Comparison of ENCODE assay signal across 12 cellular contexts in the genomic region with DNA sequence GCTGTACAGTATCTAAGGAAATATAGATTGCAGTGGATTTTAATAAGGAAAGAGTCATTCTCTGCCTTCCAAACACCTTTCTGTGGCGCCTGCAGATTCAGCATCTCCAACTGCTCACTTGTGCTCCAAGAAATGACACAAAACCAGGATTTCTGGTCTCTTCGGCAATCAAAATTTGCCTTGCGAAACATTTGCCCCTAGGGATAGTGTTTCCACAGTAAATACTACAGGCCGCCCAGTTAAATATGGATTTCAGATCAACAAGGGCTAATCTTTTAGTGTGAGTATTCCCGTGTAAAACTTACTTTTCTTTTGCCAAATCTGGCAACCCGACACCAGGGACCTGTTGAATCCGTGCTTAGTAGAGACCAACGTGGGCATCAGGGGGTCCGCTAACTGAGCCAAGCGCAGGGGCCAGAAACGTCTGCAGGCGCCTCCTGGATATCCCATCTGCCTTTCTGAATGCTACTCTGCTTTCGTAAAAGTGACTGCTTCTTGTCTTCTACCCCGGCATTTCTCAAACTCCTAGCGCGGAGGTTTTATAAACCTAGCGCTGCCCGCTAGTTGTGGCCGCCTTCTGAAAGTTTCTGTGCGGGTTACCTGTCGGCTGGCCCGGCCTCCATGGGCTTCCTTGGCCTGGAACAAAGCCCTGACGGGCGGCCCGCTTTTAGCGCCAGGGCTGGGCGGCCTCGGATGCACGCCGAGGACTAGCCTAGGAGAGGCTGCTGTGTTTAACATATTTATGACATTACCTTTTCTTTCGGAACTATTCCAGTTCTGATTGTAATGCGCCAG. TPM values are rescaled to one million over a fixed set of nuclear protein-coding genes. Genes with fewer than 3 reads are reported as not detected.
DNase-seq lines count a peak whose midpoint lies in the region; ATAC-seq and TF ChIP-seq lines count a peak whose summit lies in the region.
"Had no signal": no experiment of that assay in that cellular context is flagged by ENCODE, and none has a peak within 500 bp of the region (broad histone marks: within the 10 kb centered on the region; RNA-seq: fewer than 3 reads in every experiment).

No MANE protein-coding gene starts in this region.

- no peaks in the 10 kb centered on the region for H3K9me3 Mint-ChIP-seq in activated T-cell treated with anti-CD3 and anti-CD28 coated beads, Interleukin-2, amount 50 U/mL, for 4 hours

- peak overlapping the region; percentile 94 for H3K4me2 ChIP-seq in mammary epithelial cell (ENCODE audit: insufficient read depth, low read depth, low read length)
- H3K4me2 ChIP-seq: BLaER1 had no signal

- H4K20me1 ChIP-seq in mammary epithelial cell (ENCODE audit: insufficient read depth, low read length) = no peaks in the 10 kb centered on the region
- H4K20me1 ChIP-seq: BLaER1 had no signal

- ATAC-seq in activated T-cell treated with anti-CD3 and anti-CD28 coated beads, Interleukin-2, amount 50 U/mL, for 4 hours = no peak
- ATAC-seq: SK-N-SH treated with all-trans-retinoic acid at 6 μM for 48 hours had no signal

- H3K27me3 ChIP-seq in mammary epithelial cell (ENCODE audit: insufficient read depth, low read length) (no peaks in the 10 kb centered on the region), transverse colon (peaks cover 57% of the 10 kb centered on the region), Peyer's patch (peaks cover 0 to 14% of the 10 kb centered on the region in 2 donors)

- no peak overlapping the region for H3K9ac ChIP-seq in mammary epithelial cell (ENCODE audit: insufficient read depth, low read length)
- H3K9ac ChIP-seq: BLaER1 had no signal

- H3K4me1 Mint-ChIP-seq in activated T-cell treated with anti-CD3 and anti-CD28 coated beads, Interleukin-2, amount 50 U/mL, for 4 hours (ENCODE audit: low read depth) = peaks cover 23% of the 10 kb centered on the region

- H3K27ac ChIP-seq in mammary epithelial cell (ENCODE audit: insufficient read depth, low read depth, low read length) (no peak overlapping the region), mesodermal cell (ENCODE audit: low read depth, low read length, severe bottlenecking) (no peak overlapping the region), transverse colon (peak overlapping the region in 1 of 4 donors; percentile 11), Peyer's patch (no peak overlapping the region)
- H3K27ac ChIP-seq: BLaER1 had no signal

- peak overlapping the region; percentile 31 for H3K4me3 Mint-ChIP-seq in activated T-cell treated with anti-CD3 and anti-CD28 coated beads, Interleukin-2, amount 50 U/mL, for 4 hours

- CTCF ChIA-PET in mammary epithelial cell (lab: Charles Lee; ENCODE audit: low non-redundant PET) = no interaction called here

- H2AFZ ChIP-seq in mammary epithelial cell (ENCODE audit: low read depth, low read length) = peak overlapping the region; percentile 88

- H3K36me3 ChIP-seq in mammary epithelial cell (ENCODE audit: insufficient read depth, low read length) (no peaks in the 10 kb centered on the region), mesodermal cell (ENCODE audit: control insufficient read depth, insufficient read depth, low read length) (no peaks in the 10 kb centered on the region), transverse colon (no peaks in the 10 kb centered on the region), Peyer's patch (no peaks in the 10 kb centered on the region)
- H3K36me3 ChIP-seq: BLaER1 had no signal

- H3K79me2 ChIP-seq in mammary epithelial cell (ENCODE audit: insufficient read depth, low read length) = no peaks in the 10 kb centered on the region

- peak overlapping the region; percentile 21 to 54 (median 41) for H3K4me3 ChIP-seq in mammary epithelial cell (replicated peaks in 1 of 3; ENCODE audit: insufficient read depth in 1 of 3, low read depth in 2 of 3, low read length in 3 of 3)
- peak overlapping the region; percentile 23 for H3K4me3 ChIP-seq in mesodermal cell (ENCODE audit: extremely low read depth, insufficient read depth, low read length, poor library complexity, severe bottlenecking)
- H3K4me3 ChIP-seq in transverse colon = peak overlapping the region in 3 of 4 donors; percentile 0 to 66 (median 5)
- peak overlapping the region in 1 of 4 donors; percentile 63 for H3K4me3 ChIP-seq in Peyer's patch

- peaks cover 30% of the 10 kb centered on the region for H3K4me1 ChIP-seq in mammary epithelial cell (ENCODE audit: insufficient read depth, low read length)
- H3K4me1 ChIP-seq in mesodermal cell (ENCODE audit: control insufficient read depth, insufficient read depth, low read length, poor library complexity, severe bottlenecking) = peaks cover 14% of the 10 kb centered on the region
- H3K4me1 ChIP-seq in transverse colon = peaks cover 0 to 41% (median 27%) of the 10 kb centered on the region in 4 donors
- peaks cover 0 to 36% (median 10%) of the 10 kb centered on the region in 4 donors for H3K4me1 ChIP-seq in Peyer's patch

- in situ Hi-C loops in mammary epithelial cell (cut with MboI; ENCODE audit: low sequenced_read_pairs in 2 of 2) (no loop called here), transverse colon (cut with MboI; ENCODE audit: low pct_ligation_motif_present in 1 of 4, low pct_unique_long_range_greater_than_20kb in 1 of 4, low sequenced_read_pairs in 3 of 4) (no loop called here)

- TF ChIP-seq CTCF in mammary epithelial cell (conservative IDR thresholded peaks at IDR 0.05 in 1 of 2, IDR thresholded peaks at IDR 0.05 in 1 of 2; ENCODE audit: extremely low read depth in 1 of 2, insufficient read depth in 1 of 2, low read depth in 1 of 2, low read length in 2 of 2) (no peak), transverse colon (IDR thresholded peaks at IDR 0.05) (no peak), Peyer's patch (IDR thresholded peaks at IDR 0.05) (no peak)

- no peak for TF ChIP-seq EP300 in transverse colon (IDR thresholded peaks at IDR 0.05; ENCODE audit: low read depth)

- H3K9me3 ChIP-seq in mammary epithelial cell (replicated peaks; ENCODE audit: insufficient read depth, low read length) (no peaks in the 10 kb centered on the region), mesodermal cell (ENCODE audit: control insufficient read depth, low read length) (no peaks in the 10 kb centered on the region), transverse colon (no peaks in the 10 kb centered on the region), Peyer's patch (peaks cover 0 to 4% (median 0%) of the 10 kb centered on the region in 4 donors)

- no peak for TF ChIP-seq POLR2A in transverse colon (IDR thresholded peaks at IDR 0.05)
- no peak for TF ChIP-seq POLR2A in Peyer's patch (IDR thresholded peaks at IDR 0.05)

- peaks cover 51% of the 10 kb centered on the region for H3K27me3 Mint-ChIP-seq in activated T-cell treated with anti-CD3 and anti-CD28 coated beads, Interleukin-2, amount 50 U/mL, for 4 hours (ENCODE audit: low read depth)

- 28% methylated on average over 32 of the region's 32 CpGs for WGBS in mammary epithelial cell (ENCODE audit: low coverage, missing lambda C conversion rate)
- 29 to 39% methylated on average over 22 of the region's 32 CpGs for WGBS in mesodermal cell (ENCODE audit: insufficient coverage in 2 of 2), 2 experiments
- WGBS in transverse colon (ENCODE audit: low coverage in 1 of 2), 2 donors = 46 to 59% methylated on average over 16 to 32 of the region's 32 CpGs

- dilution Hi-C loops in mammary epithelial cell (cut with HindIII; ENCODE audit: low sequenced_read_pairs) = no loop called here

- H3K36me3 Mint-ChIP-seq in activated T-cell treated with anti-CD3 and anti-CD28 coated beads, Interleukin-2, amount 50 U/mL, for 4 hours (ENCODE audit: insufficient read depth) = no peaks in the 10 kb centered on the region

- BruUV-seq in mammary epithelial cell (replicated peaks; lab: Mats Ljungman, UMichigan) = no TSS peak

- no peak for DNase-seq in activated T-cell treated with anti-CD3 and anti-CD28 coated beads, Interleukin-2, amount 50 U/mL, for 4 hours
- no peak for DNase-seq in activated T-cell treated with anti-CD3 and anti-CD28 coated beads, Interleukin-2, amount 50 U/mL, for 1 hour
- DNase-seq in mammary epithelial cell (no peak), transverse colon (no peak), NCI-H69 (lab: John Stamatoyannopoulos, UW) (no peak), Peyer's patch (no peak), SW480 (ENCODE audit: low spot score) (no peak)
- DNase-seq: dermis blood vessel endothelial cell, small intestine had no signal

- intact Hi-C loops in mammary epithelial cell (cut with micrococcal nuclease) (loop anchor here (10.0 kb wide), 1 partner anchor 179 kb away; no protein-coding TSS in a partner anchor), transverse colon (cut with DNase I; ENCODE audit: low total_unique reads) (loop anchor here (10.0 kb wide), 1 partner anchor 201 kb away; no protein-coding TSS in a partner anchor)

RNA-seq across cellular contexts. Expression of gene CYP1B1, which starts 2.5 kb away (rescaled TPM):
- total RNA-seq in activated T-cell treated with anti-CD3 and anti-CD28 coated beads, Interleukin-2, amount 50 U/mL, for 4 hours = 10 to 100 TPM in 2 of 3 donors, 1 to 10 TPM in 1; 6.3 to 13.9 (median 11.4) TPM
- 100 to 1,000 TPM in 1 of 2 donors, 10 to 100 TPM in 1; 13.8 to 317 TPM for total RNA-seq in mammary epithelial cell
- 4.1 TPM for polyA plus RNA-seq in mammary epithelial cell
- polyA minus RNA-seq in mammary epithelial cell = 7.2 TPM
- polyA plus RNA-seq in mesodermal cell (2013, experiment 1 of 2) = 4.1 TPM
- polyA plus RNA-seq in mesodermal cell (2013, experiment 2 of 2) = 3.1 TPM
- total RNA-seq in transverse colon = 1 to 10 TPM; 2.0 to 9.6 (median 5.5) TPM
- 10 to 100 TPM in 3 of 4 donors, 1 to 10 TPM in 1; 4.9 to 16.5 (median 12.8) TPM for total RNA-seq in Peyer's patch
